In genomic region chr12:2051700-2052625, GRCh38 we compare ENCODE assay signal across 8 cellular contexts. TPM values are rescaled to one million over a fixed set of nuclear protein-coding genes. Genes with fewer than 3 reads are reported as not detected.
DNase-seq lines count a peak whose midpoint lies in the region; ATAC-seq and TF ChIP-seq lines count a peak whose summit lies in the region.

No MANE protein-coding gene starts in this region.

- H3K9me2 ChIP-seq in Karpas-422 (replicated peaks; ENCODE audit: insufficient read depth, low read length) = no peaks in the 10 kb centered on the region

- H3K27ac ChIP-seq in subcutaneous abdominal adipose tissue (ENCODE audit: low read depth, low read length) (no peak overlapping the region), Karpas-422 (ENCODE audit: low read length) (no peak overlapping the region)

- CTCF ChIA-PET in WTC11 (lab: Charles Lee) = interaction anchor here (0.6 to 1.0 kb wide), 7 partner anchors 18 to 344 kb away, joined by 3 to 4 read pairs (median 3); no protein-coding TSS in a partner anchor

- H3K27me3 Mint-ChIP-seq in WTC11 (ENCODE audit: low read depth) = peaks cover 60% of the 10 kb centered on the region

- peaks cover 0 to 17% (median 11%) of the 10 kb centered on the region in 5 donors for H3K4me1 ChIP-seq in subcutaneous abdominal adipose tissue (ENCODE audit: control insufficient read depth in 5 of 5, insufficient read depth in 5 of 5, low read length in 5 of 5)
- peaks cover 10% of the 10 kb centered on the region for H3K4me1 ChIP-seq in Karpas-422 (ENCODE audit: low read length)

- H3K36me3 ChIP-seq in subcutaneous abdominal adipose tissue (ENCODE audit: control insufficient read depth in 5 of 5, insufficient read depth in 5 of 5, low read length in 5 of 5) = no peaks in the 10 kb centered on the region
- H3K36me3 ChIP-seq in Karpas-422 (ENCODE audit: insufficient read depth, low read length) = no peaks in the 10 kb centered on the region

- peak; percentile 4; the same call in 1 of the 2 replicates for ATAC-seq in WTC11

- no peaks in the 10 kb centered on the region for H3K9me3 ChIP-seq in subcutaneous abdominal adipose tissue (ENCODE audit: control insufficient read depth in 5 of 5, low read length in 5 of 5)
- H3K9me3 ChIP-seq in Karpas-422 (ENCODE audit: low read length) = no peaks in the 10 kb centered on the region

- H2AFZ ChIP-seq in Karpas-422 (ENCODE audit: low read length) = no peak overlapping the region

- H3K36me3 Mint-ChIP-seq in WTC11 = no peaks in the 10 kb centered on the region

- H3K9me3 Mint-ChIP-seq in WTC11 = no peaks in the 10 kb centered on the region

- no peaks in the 10 kb centered on the region for H3K79me2 ChIP-seq in Karpas-422 (ENCODE audit: low read length)

- H3K4me1 Mint-ChIP-seq in WTC11 = peaks cover 44% of the 10 kb centered on the region

- H3K9ac ChIP-seq in subcutaneous abdominal adipose tissue (ENCODE audit: low read length in 5 of 5) = no peak overlapping the region
- no peak overlapping the region for H3K9ac ChIP-seq in Karpas-422 (ENCODE audit: low read length)

- H3K27me3 ChIP-seq in subcutaneous abdominal adipose tissue (ENCODE audit: control insufficient read depth in 5 of 5, insufficient read depth in 4 of 5, low read length in 5 of 5) (peaks cover 23 to 51% (median 32%) of the 10 kb centered on the region in 5 donors), Karpas-422 (ENCODE audit: low read length) (no peaks in the 10 kb centered on the region)

- H3K4me2 ChIP-seq in Karpas-422 (ENCODE audit: low read depth, low read length, poor library complexity, severe bottlenecking) = no peak overlapping the region

- H3K4me3 ChIP-seq in iPS-11a (ENCODE audit: low read depth, low read length) (peak overlapping the region; percentile 9), subcutaneous abdominal adipose tissue (ENCODE audit: low read depth in 1 of 5, low read length in 5 of 5) (peak overlapping the region; percentile 32 to 62 (median 56)), Karpas-422 (ENCODE audit: low read length) (no peak overlapping the region)

- DNase-seq in NCI-H748 (lab: John Stamatoyannopoulos, UW; ENCODE audit: unreplicated experiment) (peak; percentile 39), NCI-H748 treated with DMSO at 0.1 percent for 48 hours (lab: John Stamatoyannopoulos, UW) (no peak), WTC11 (ENCODE audit: low spot score) (no peak), Karpas-422 (no peak)
- DNase-seq in stimulated activated CD4-positive, alpha-beta T cell treated with anti-CD3 and anti-CD28 coated beads, Interleukin-15, amount 100 ng/mL, for 24 hours = no peak
- DNase-seq in activated CD8-positive, alpha-beta memory T cell treated with anti-CD3 and anti-CD28 coated beads for 24 hours = no peak

- POLR2A ChIA-PET in WTC11 (lab: Charles Lee) = no interaction called here

- peak overlapping the region; percentile 70 for H3K4me3 Mint-ChIP-seq in WTC11

- TF ChIP-seq CTCF in WTC11 (IDR thresholded peaks at IDR 0.05) = no peak

- no peak overlapping the region for H3K27ac Mint-ChIP-seq in WTC11

- H4K20me1 ChIP-seq in Karpas-422 (ENCODE audit: insufficient read depth, low read depth, low read length) = no peaks in the 10 kb centered on the region

TF ChIP-seq in WTC11, 78 proteins besides CTCF, POLR2A, EP300 and RAD21:
- TF ChIP-seq GRHL2 (CRISPR knock-in tag; IDR thresholded peaks at IDR 0.05; ENCODE audit: insufficient replicate concordance, severe bottlenecking) (no peak), ZNF671 (CRISPR knock-in tag; IDR thresholded peaks at IDR 0.05) (no peak), ZNF416 (CRISPR knock-in tag; IDR thresholded peaks at IDR 0.05) (no peak), ETV6 (CRISPR knock-in tag; IDR thresholded peaks at IDR 0.05) (no peak), FOXP1 (CRISPR knock-in tag; IDR thresholded peaks at IDR 0.05; ENCODE audit: borderline replicate concordance) (no peak), NR2C2 (CRISPR knock-in tag; IDR thresholded peaks at IDR 0.05) (no peak), MXD4 (CRISPR knock-in tag; IDR thresholded peaks at IDR 0.05; ENCODE audit: borderline replicate concordance) (no peak), NR1H2 (CRISPR knock-in tag; IDR thresholded peaks at IDR 0.05) (no peak), ATF3 (CRISPR knock-in tag; conservative IDR thresholded peaks at IDR 0.05) (no peak), ZNF263 (CRISPR knock-in tag; IDR thresholded peaks at IDR 0.05; ENCODE audit: low read depth) (no peak), ZNF138 (CRISPR knock-in tag; conservative IDR thresholded peaks at IDR 0.05) (no peak)

RNA-seq across cellular contexts. Expression of gene CACNA1C, which starts 0.8 kb away (rescaled TPM):
- 1.7 to 2.2 TPM (median 2.1 TPM) in 3 replicates for total RNA-seq in WTC11 (2021)
- 0.11 TPM in 1 of 2 replicates, not detected in the other for total RNA-seq in Karpas-422 (2014; rRNA removed; shearing (Covaris generic); ENCODE audit: low replicate concordance)

RNA-seq across cellular contexts. Expression of gene DCP1B, which starts 47.7 kb away (rescaled TPM):
- total RNA-seq in WTC11 (2021) = 19.4 to 25.1 TPM (median 23.3 TPM) in 3 replicates
- total RNA-seq in Karpas-422 (2014; rRNA removed; shearing (Covaris generic); ENCODE audit: low replicate concordance) = 18.4 and 30.8 TPM in 2 replicates
